ENCODE assay signal across 7 cellular contexts in genomic region chr13:99843872-99844271, GRCh38.
"Had no signal": no experiment of that assay in that cellular context is flagged by ENCODE, and none has a peak within 500 bp of the region (broad histone marks: within the 10 kb centered on the region; RNA-seq: fewer than 3 reads in every experiment).

No MANE protein-coding gene starts in this region.

- H3K4me3 Mint-ChIP-seq: H9 had no signal

- H2AFZ ChIP-seq: GM23248 had no signal

- H3K4me3 ChIP-seq: GM23248, K562 had no signal

- H3K9ac ChIP-seq: GM23248 had no signal

- H3K9me3 Mint-ChIP-seq: H9 had no signal

- DNase-seq: GM23248, GOT3, H9, HCEC 1CT, IMR-90, KG1 had no signal

- H3K27ac ChIP-seq: GM23248 had no signal

- ATAC-seq: K562 had no signal
